5 cellular contexts compared by ENCODE assay signal in the genomic region with DNA sequence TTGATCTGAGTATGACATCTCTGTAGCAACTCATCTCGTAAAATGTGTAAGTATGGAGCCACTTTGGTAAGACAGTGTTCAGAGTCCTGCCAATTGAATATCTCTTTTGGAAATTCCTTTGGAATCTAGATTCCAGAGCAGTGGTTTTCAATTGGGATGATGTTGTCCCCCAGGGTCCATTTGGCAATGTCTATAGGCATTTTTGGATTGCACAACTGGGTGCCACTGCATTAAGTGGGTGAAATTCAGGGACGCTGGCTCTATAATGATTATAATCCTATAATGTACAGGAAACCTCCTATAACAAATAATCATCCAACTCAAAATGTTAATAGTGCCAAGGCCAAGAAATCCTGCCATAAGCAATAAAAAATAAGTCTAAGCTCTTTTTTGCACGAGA.
"Had no signal": no experiment of that assay in that cellular context is flagged by ENCODE, and none has a peak within 500 bp of the region (broad histone marks: within the 10 kb centered on the region; RNA-seq: fewer than 3 reads in every experiment).

No MANE protein-coding gene starts in this region.

- DNase-seq: GOT3, HCEC 1CT had no signal

- H3K27ac ChIP-seq: GM23248 had no signal

- H3K9ac ChIP-seq: GM23248 had no signal

- H3K36me3 ChIP-seq: HAP-1 had no signal

- H3K9me3 ChIP-seq: HAP-1 had no signal

- H3K4me3 ChIP-seq: GM23248, GM23338, HAP-1 had no signal
